8 cellular contexts compared by ENCODE assay signal in the genomic region with DNA sequence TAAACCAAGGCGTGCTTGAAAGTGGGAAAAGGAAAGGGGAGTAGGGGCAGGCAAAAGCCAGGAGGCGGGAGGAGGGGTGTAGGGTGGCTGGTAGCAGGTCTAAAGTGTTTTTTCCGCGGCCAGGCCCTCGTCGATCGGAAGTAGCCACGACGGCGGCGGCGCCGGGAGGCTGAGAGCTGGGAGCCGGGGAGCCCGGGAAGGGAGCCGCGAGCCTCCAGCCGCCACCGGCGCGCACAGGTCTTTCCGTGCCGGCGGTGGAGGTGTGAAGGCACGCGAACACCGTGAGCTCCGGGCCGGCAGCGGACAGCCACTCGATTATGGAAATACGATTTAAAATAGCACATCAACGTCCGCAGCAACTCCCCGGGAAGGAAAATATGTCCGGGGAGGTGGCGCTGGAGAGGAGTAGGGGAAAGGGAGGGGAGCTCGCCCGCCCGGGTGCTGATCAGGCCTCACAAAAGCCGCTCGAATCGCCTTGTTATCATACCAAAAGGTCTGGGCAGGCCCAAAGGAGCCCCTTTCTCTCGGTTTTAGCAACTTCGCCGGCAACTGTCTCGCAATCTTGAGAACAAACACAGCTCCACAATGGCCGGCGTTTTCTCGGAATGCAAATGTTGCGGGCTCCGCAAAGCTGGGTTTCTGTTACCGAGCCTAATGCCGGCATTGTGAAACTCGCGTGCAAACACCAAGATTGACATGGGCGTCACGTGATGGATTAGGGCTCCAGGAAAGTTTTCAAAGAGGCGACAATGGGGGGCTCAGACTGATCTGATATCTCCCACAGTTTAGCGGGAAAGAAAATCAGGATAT. TPM values are rescaled to one million over a fixed set of nuclear protein-coding genes. Genes with fewer than 3 reads are reported as not detected.
A peak's percentile ranks its signal among the peaks of the same experiment; 100 is the strongest.
DNase-seq lines count a peak whose midpoint lies in the region; ATAC-seq and TF ChIP-seq lines count a peak whose summit lies in the region.

No MANE protein-coding gene starts in this region.

- ATAC-seq in HG02763 (IDR thresholded peaks at IDR 0.05; ENCODE audit: unreplicated experiment) (peak; percentile 82), right cardiac atrium (peak; percentile 70 to 76)

- no peaks in the 10 kb centered on the region for H3K27me3 ChIP-seq in right cardiac atrium (ENCODE audit: control insufficient read depth, insufficient read depth)
- H3K27me3 ChIP-seq in prostate gland (replicated peaks; ENCODE audit: insufficient read depth): peaks cover 33% of the 10 kb centered on the region

- no peak for TF ChIP-seq POLR2A in prostate gland (IDR thresholded peaks at IDR 0.05)

- H3K4me1 ChIP-seq in right cardiac atrium (ENCODE audit: control insufficient read depth, insufficient read depth, low read length) (peaks cover 2% of the 10 kb centered on the region), prostate gland (replicated peaks) (peaks cover 3% of the 10 kb centered on the region)

- H3K27me3 Mint-ChIP-seq in activated naive CD8-positive, alpha-beta T cell treated with anti-CD3 and anti-CD28 coated beads for 36 hours: peaks cover 85% of the 10 kb centered on the region

- H3K4me3 ChIP-seq in right cardiac atrium (ENCODE audit: low read length): peak overlapping the region; percentile 70
- peak overlapping the region; percentile 34 to 42 for H3K4me3 ChIP-seq in prostate gland

- H3K4me3 Mint-ChIP-seq in activated naive CD8-positive, alpha-beta T cell treated with anti-CD3 and anti-CD28 coated beads for 36 hours: peak overlapping the region; percentile 22

- peak; percentile 18 to 26 for DNase-seq in stimulated activated CD4-positive, alpha-beta T cell treated with anti-CD3 and anti-CD28 coated beads, Interleukin-2, amount 100 ng/mL, for 24 hours
- DNase-seq in stimulated activated CD4-positive, alpha-beta T cell treated with anti-CD3 and anti-CD28 coated beads, Interleukin-4, amount 100 ng/mL, for 4 hours: no peak
- peak; percentile 67 for DNase-seq in NCI-H146 treated with DMSO at 0.1 percent for 48 hours (lab: John Stamatoyannopoulos, UW; ENCODE audit: unreplicated experiment)
- DNase-seq in activated naive CD8-positive, alpha-beta T cell treated with anti-CD3 and anti-CD28 coated beads for 36 hours: peak; percentile 31
- DNase-seq in right cardiac atrium: peak; percentile 22 to 67 (median 56)
- DNase-seq in prostate gland (ENCODE audit: low spot score): no peak
- DNase-seq in GOT3 (lab: John Stamatoyannopoulos, UW): no peak

- no peaks in the 10 kb centered on the region for H3K36me3 ChIP-seq in prostate gland

- peaks cover 4% of the 10 kb centered on the region for H3K9me3 Mint-ChIP-seq in activated naive CD8-positive, alpha-beta T cell treated with anti-CD3 and anti-CD28 coated beads for 36 hours

- peaks cover 19% of the 10 kb centered on the region for H3K4me1 Mint-ChIP-seq in activated naive CD8-positive, alpha-beta T cell treated with anti-CD3 and anti-CD28 coated beads for 36 hours

- intact Hi-C loops in right cardiac atrium (cut with DNase I) (no loop called here), prostate gland (cut with DNase I) (no loop called here)

- no peak for TF ChIP-seq CTCF in prostate gland (IDR thresholded peaks at IDR 0.05)

- H3K27ac ChIP-seq in right cardiac atrium (ENCODE audit: low read length) (no peak overlapping the region), prostate gland (peak overlapping the region; percentile 12 to 17)

- H3K36me3 Mint-ChIP-seq in activated naive CD8-positive, alpha-beta T cell treated with anti-CD3 and anti-CD28 coated beads for 36 hours: no peaks in the 10 kb centered on the region

- no peak overlapping the region for H3K27ac Mint-ChIP-seq in activated naive CD8-positive, alpha-beta T cell treated with anti-CD3 and anti-CD28 coated beads for 36 hours

- H3K9me3 ChIP-seq in right cardiac atrium (ENCODE audit: control insufficient read depth, low read length) (no peaks in the 10 kb centered on the region), prostate gland (no peaks in the 10 kb centered on the region)

- 1% methylated on average over 60 of the region's 60 CpGs for WGBS in right cardiac atrium
- WGBS in prostate gland: under 1% methylated on average over 60 of the region's 60 CpGs

RNA-seq across cellular contexts. Expression of gene PCDH8, which starts 2.9 kb away (rescaled TPM):
- not detected for total RNA-seq in activated naive CD8-positive, alpha-beta T cell treated with anti-CD3 and anti-CD28 coated beads for 36 hours
- not detected for total RNA-seq in right cardiac atrium
- polyA plus RNA-seq in right cardiac atrium: not detected
- 1 to 10 TPM; 6.0 to 9.5 TPM for total RNA-seq in prostate gland

Comparison
In these comparisons a context has a peak if more than half of its experiments do, and no peak if none do; other contexts are left out.
1. DNase-seq: peak in stimulated activated CD4-positive, alpha-beta T cell treated with anti-CD3 and anti-CD28 coated beads, Interleukin-2, amount 100 ng/mL, for 24 hours (2 of 2), NCI-H146 treated with DMSO at 0.1 percent for 48 hours (single experiment), activated naive CD8-positive, alpha-beta T cell treated with anti-CD3 and anti-CD28 coated beads for 36 hours (single experiment) and right cardiac atrium (3 of 3); none in stimulated activated CD4-positive, alpha-beta T cell treated with anti-CD3 and anti-CD28 coated beads, Interleukin-4, amount 100 ng/mL, for 4 hours (0 of 2), prostate gland (single experiment) and GOT3 (single experiment).
2. RNA of gene PCDH8, which starts 2.9 kb away (total RNA-seq): 6.0 to 9.5 TPM in prostate gland; not detected in activated naive CD8-positive, alpha-beta T cell treated with anti-CD3 and anti-CD28 coated beads for 36 hours and not detected in right cardiac atrium; every median in the first group is over 4 times any median in the second.